ENCODE assay signal across 34 cellular contexts in genomic region chr18:78711971-78712370, GRCh38.
"Had no signal": no experiment of that assay in that cellular context is flagged by ENCODE, and none has a peak within 500 bp of the region (broad histone marks: within the 10 kb centered on the region; RNA-seq: fewer than 3 reads in every experiment).

No MANE protein-coding gene starts in this region.

- DNase-seq: Karpas-422, Kasumi-1, KG1, MG63, MM.1S, MV-4-11, NCI-H1048, NCI-H1092, NCI-H1092 treated with DMSO at 0.1 percent for 48 hours, NCI-H1105, NCI-H1105 treated with DMSO at 0.1 percent for 48 hours, NCI-H1417, NCI-H1417 treated with DMSO at 0.1 percent for 48 hours, NCI-H1436, NCI-H1436 treated with DMSO at 0.1 percent for 48 hours, NCI-H146, NCI-H1694, NCI-H1694 treated with DMSO at 0.1 percent for 48 hours, NCI-H187, NCI-H187 treated with DMSO at 0.1 percent for 48 hours, NCI-H1930, NCI-H2029, NCI-H2029 treated with DMSO at 0.1 percent for 48 hours, NCI-H2081, NCI-H2081 treated with DMSO at 0.1 percent for 48 hours, NCI-H2107, NCI-H2171, NCI-H2171 treated with DMSO at 0.1 percent for 48 hours, NCI-H2227 treated with DMSO at 0.1 percent for 48 hours, NCI-H226, NCI-H345, NCI-H446, NCI-H446 treated with DMSO at 0.1 percent for 48 hours had no signal

- H3K36me3 ChIP-seq: MG63 had no signal

- H3K4me3 ChIP-seq: MG63 had no signal

- H3K9me3 ChIP-seq: MG63 had no signal

- H3K27me3 ChIP-seq: MG63 had no signal

- H3K27ac ChIP-seq: KMS-11 had no signal
